Comparison of ENCODE assay signal across 1 cellular context in genomic region chr17:44466339-44466738, GRCh38.
TF ChIP-seq lines count a peak whose summit lies in the region.

No MANE protein-coding gene starts in this region.

TF ChIP-seq in HepG2, 621 proteins besides CTCF, POLR2A, EP300 and RAD21 (continued from another document):
- TF ChIP-seq MAX (IDR thresholded peaks at IDR 0.05): no peak
- TF ChIP-seq HNRNPUL1 (IDR thresholded peaks at IDR 0.05; ENCODE audit: low read depth, low read length): no peak
- no peak for TF ChIP-seq ZUFSP (CRISPR knock-in tag; IDR thresholded peaks at IDR 0.05; ENCODE audit: borderline replicate concordance)
- no peak for TF ChIP-seq RBM39 (IDR thresholded peaks at IDR 0.05; ENCODE audit: low read depth, low read length, poor library complexity, severe bottlenecking)
